In genomic region chr2:211498551-211499205, GRCh38 we compare ENCODE assay signal across 25 cellular contexts.
"Had no signal": no experiment of that assay in that cellular context is flagged by ENCODE, and none has a peak within 500 bp of the region (broad histone marks: within the 10 kb centered on the region; RNA-seq: fewer than 3 reads in every experiment).

No MANE protein-coding gene starts in this region.

- ATAC-seq: activated T-cell treated with anti-CD3 and anti-CD28 coated beads, Interleukin-2, amount 50 U/mL, for 4 hours; activated T-helper 17 cell treated with anti-CD3 and anti-CD28 coated beads, Interleukin-2, amount 50 U/mL, for 72 hours; esophagus mucosa; heart right ventricle; left cardiac atrium; left ventricle myocardium superior; mucosa of descending colon; natural killer cell treated with Interleukin-12 subunit alpha and Interleukin-12 subunit beta and Interleukin-15 and Interleukin-18, amount 100 ng/mL, for 72 hours; stimulated activated naive B cell treated with anti-CD40 and anti-IgM and Interleukin-4, amounts not matched to agents 10 μg/mL and 1 μg/mL and 100 μg/mL, for 72 hours had no signal

- DNase-seq: activated CD4-positive, alpha-beta memory T cell treated with anti-CD3 and anti-CD28 coated beads, Interleukin-2, amount 10 ng/mL, durations not matched to agents 7 days and 5 days; activated CD4-positive, alpha-beta T cell treated with anti-CD3 and anti-CD28 coated beads for 1 hour; activated CD4-positive, alpha-beta T cell treated with anti-CD3 and anti-CD28 coated beads, Interleukin-2, amount 10 ng/mL, durations not matched to agents 7 days and 5 days; activated gamma-delta T cell treated with Interleukin-2 at 50 U/mL for 16 hours; activated naive CD4-positive, alpha-beta T cell treated with anti-CD3 and anti-CD28 coated beads, Interleukin-2, amount 50 U/mL, for 16 hours; activated T-cell treated with anti-CD3 and anti-CD28 coated beads, Interleukin-2, amount 50 U/mL, for 4 hours; amniotic stem cell; central memory CD4-positive, alpha-beta T cell; foreskin fibroblast; heart right ventricle; left cardiac atrium; left ventricle myocardium superior; mucosa of descending colon; retina; sigmoid colon; small intestine; stimulated activated CD4-positive, alpha-beta T cell treated with anti-CD3 and anti-CD28 coated beads, Interleukin-1b, Interleukin-23, amount 100 ng/mL, for 48 hours; stimulated activated naive B cell treated with anti-CD40 and anti-IgM and Interleukin-4, amounts not matched to agents 10 μg/mL and 1 μg/mL and 100 μg/mL, for 72 hours; stomach; T-helper 2 cell; thyroid gland; upper lobe of left lung had no signal
